Comparison of ENCODE assay signal across 1 cellular context in genomic region chr2:213243189-213244044, GRCh38.
TF ChIP-seq lines count a peak whose summit lies in the region.

No MANE protein-coding gene starts in this region.

TF ChIP-seq in GM12878, 131 proteins besides CTCF, POLR2A, EP300 and RAD21 (continued from another document and continues in another):
- TF ChIP-seq HSF1 (IDR thresholded peaks at IDR 0.05; ENCODE audit: low read depth, low read length): no peak
- no peak for TF ChIP-seq BCLAF1 (IDR thresholded peaks at IDR 0.05)
- no peak for TF ChIP-seq HDGF (IDR thresholded peaks at IDR 0.05)
- TF ChIP-seq SMAD1 (IDR thresholded peaks at IDR 0.05; ENCODE audit: low read depth, partially characterized antibody): peak; percentile 74
- TF ChIP-seq ATF2 (IDR thresholded peaks at IDR 0.05; ENCODE audit: low read length): peak; percentile 74
- peak; percentile 9 for TF ChIP-seq RELA (IDR thresholded peaks at IDR 0.05; ENCODE audit: borderline replicate concordance, partially characterized antibody)
- TF ChIP-seq IKZF1 (conservative IDR thresholded peaks at IDR 0.05): peak; percentile 79
- TF ChIP-seq ZNF274 (IDR thresholded peaks at IDR 0.05; ENCODE audit: insufficient read depth, insufficient read length): no peak
- no peak for TF ChIP-seq YBX1 (IDR thresholded peaks at IDR 0.05)
- no peak for TF ChIP-seq SPI1 (IDR thresholded peaks at IDR 0.05; ENCODE audit: borderline replicate concordance, insufficient read depth, low read depth, low read length)
- peak; percentile 40; the same call in 1 of the 2 replicates for TF ChIP-seq GABPA (IDR thresholded peaks at IDR 0.05; ENCODE audit: low read depth)
- TF ChIP-seq ZNF207 (IDR thresholded peaks at IDR 0.05; ENCODE audit: borderline replicate concordance): no peak
- TF ChIP-seq CBX5 (IDR thresholded peaks at IDR 0.05; ENCODE audit: low read depth): 0 out of 2 replicates have a peak, but pooled peaks have one; percentile 16
- no peak for TF ChIP-seq CBX3 (IDR thresholded peaks at IDR 0.05; ENCODE audit: borderline replicate concordance, low read depth)
- TF ChIP-seq, protein P1, sequence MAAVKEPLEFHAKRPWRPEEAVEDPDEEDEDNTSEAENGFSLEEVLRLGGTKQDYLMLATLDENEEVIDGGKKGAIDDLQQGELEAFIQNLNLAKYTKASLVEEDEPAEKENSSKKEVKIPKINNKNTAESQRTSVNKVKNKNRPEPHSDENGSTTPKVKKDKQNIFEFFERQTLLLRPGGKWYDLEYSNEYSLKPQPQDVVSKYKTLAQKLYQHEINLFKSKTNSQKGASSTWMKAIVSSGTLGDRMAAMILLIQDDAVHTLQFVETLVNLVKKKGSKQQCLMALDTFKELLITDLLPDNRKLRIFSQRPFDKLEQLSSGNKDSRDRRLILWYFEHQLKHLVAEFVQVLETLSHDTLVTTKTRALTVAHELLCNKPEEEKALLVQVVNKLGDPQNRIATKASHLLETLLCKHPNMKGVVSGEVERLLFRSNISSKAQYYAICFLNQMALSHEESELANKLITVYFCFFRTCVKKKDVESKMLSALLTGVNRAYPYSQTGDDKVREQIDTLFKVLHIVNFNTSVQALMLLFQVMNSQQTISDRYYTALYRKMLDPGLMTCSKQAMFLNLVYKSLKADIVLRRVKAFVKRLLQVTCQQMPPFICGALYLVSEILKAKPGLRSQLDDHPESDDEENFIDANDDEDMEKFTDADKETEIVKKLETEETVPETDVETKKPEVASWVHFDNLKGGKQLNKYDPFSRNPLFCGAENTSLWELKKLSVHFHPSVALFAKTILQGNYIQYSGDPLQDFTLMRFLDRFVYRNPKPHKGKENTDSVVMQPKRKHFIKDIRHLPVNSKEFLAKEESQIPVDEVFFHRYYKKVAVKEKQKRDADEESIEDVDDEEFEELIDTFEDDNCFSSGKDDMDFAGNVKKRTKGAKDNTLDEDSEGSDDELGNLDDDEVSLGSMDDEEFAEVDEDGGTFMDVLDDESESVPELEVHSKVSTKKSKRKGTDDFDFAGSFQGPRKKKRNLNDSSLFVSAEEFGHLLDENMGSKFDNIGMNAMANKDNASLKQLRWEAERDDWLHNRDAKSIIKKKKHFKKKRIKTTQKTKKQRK (IDR thresholded peaks at IDR 0.05; ENCODE audit: low read depth, low read length): no peak
- peak; percentile 81 to 86 for TF ChIP-seq IKZF2 (IDR thresholded peaks at IDR 0.05)
- TF ChIP-seq EZH2 (IDR thresholded peaks at IDR 0.05; ENCODE audit: borderline replicate concordance, control insufficient read depth, low read depth, low read length): no peak
- TF ChIP-seq, protein P2, sequence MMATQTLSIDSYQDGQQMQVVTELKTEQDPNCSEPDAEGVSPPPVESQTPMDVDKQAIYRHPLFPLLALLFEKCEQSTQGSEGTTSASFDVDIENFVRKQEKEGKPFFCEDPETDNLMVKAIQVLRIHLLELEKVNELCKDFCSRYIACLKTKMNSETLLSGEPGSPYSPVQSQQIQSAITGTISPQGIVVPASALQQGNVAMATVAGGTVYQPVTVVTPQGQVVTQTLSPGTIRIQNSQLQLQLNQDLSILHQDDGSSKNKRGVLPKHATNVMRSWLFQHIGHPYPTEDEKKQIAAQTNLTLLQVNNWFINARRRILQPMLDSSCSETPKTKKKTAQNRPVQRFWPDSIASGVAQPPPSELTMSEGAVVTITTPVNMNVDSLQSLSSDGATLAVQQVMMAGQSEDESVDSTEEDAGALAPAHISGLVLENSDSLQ (IDR thresholded peaks at IDR 0.05): no peak
- 0 out of 2 replicates have a peak, but pooled peaks have one; percentile 56 for TF ChIP-seq ATF7 (IDR thresholded peaks at IDR 0.05; ENCODE audit: low read depth)
- TF ChIP-seq FOXM1 (IDR thresholded peaks at IDR 0.05; ENCODE audit: low read depth, low read length): peak; percentile 66; the same call in 1 of the 2 replicates
- TF ChIP-seq, protein P3, sequence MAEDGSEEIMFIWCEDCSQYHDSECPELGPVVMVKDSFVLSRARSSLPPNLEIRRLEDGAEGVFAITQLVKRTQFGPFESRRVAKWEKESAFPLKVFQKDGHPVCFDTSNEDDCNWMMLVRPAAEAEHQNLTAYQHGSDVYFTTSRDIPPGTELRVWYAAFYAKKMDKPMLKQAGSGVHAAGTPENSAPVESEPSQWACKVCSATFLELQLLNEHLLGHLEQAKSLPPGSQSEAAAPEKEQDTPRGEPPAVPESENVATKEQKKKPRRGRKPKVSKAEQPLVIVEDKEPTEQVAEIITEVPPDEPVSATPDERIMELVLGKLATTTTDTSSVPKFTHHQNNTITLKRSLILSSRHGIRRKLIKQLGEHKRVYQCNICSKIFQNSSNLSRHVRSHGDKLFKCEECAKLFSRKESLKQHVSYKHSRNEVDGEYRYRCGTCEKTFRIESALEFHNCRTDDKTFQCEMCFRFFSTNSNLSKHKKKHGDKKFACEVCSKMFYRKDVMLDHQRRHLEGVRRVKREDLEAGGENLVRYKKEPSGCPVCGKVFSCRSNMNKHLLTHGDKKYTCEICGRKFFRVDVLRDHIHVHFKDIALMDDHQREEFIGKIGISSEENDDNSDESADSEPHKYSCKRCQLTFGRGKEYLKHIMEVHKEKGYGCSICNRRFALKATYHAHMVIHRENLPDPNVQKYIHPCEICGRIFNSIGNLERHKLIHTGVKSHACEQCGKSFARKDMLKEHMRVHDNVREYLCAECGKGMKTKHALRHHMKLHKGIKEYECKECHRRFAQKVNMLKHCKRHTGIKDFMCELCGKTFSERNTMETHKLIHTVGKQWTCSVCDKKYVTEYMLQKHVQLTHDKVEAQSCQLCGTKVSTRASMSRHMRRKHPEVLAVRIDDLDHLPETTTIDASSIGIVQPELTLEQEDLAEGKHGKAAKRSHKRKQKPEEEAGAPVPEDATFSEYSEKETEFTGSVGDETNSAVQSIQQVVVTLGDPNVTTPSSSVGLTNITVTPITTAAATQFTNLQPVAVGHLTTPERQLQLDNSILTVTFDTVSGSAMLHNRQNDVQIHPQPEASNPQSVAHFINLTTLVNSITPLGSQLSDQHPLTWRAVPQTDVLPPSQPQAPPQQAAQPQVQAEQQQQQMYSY (CRISPR knock-in tag; IDR thresholded peaks at IDR 0.05): no peak
- TF ChIP-seq RFX5 (IDR thresholded peaks at IDR 0.05; ENCODE audit: low read depth, low read length): no peak
- no peak for TF ChIP-seq ASH2L (IDR thresholded peaks at IDR 0.05; ENCODE audit: borderline replicate concordance, low read depth)
- no peak for TF ChIP-seq USF1 (IDR thresholded peaks at IDR 0.05; ENCODE audit: borderline replicate concordance, extremely low read length, insufficient read depth, low read depth, low read length)
- peak; percentile 90 for TF ChIP-seq EED (IDR thresholded peaks at IDR 0.05; ENCODE audit: low read depth)
- TF ChIP-seq ZNF687 (IDR thresholded peaks at IDR 0.05): 0 out of 2 replicates have a peak, but pooled peaks have one; percentile 32
- 0 out of 2 replicates have a peak, but pooled peaks have one; percentile 26 for TF ChIP-seq TCF7 (IDR thresholded peaks at IDR 0.05; ENCODE audit: borderline replicate concordance)
- TF ChIP-seq WRNIP1 (IDR thresholded peaks at IDR 0.05; ENCODE audit: borderline replicate concordance, low read depth, low read length): no peak
- no peak for TF ChIP-seq NR2F1 (conservative IDR thresholded peaks at IDR 0.05)
- peak; percentile 85 for TF ChIP-seq RELB (IDR thresholded peaks at IDR 0.05; ENCODE audit: low read depth)
- TF ChIP-seq IRF4 (IDR thresholded peaks at IDR 0.05; ENCODE audit: low read depth, low read length): 0 out of 2 replicates have a peak, but pooled peaks have one; percentile 27
- TF ChIP-seq KLF5 (IDR thresholded peaks at IDR 0.05; ENCODE audit: partially characterized antibody): no peak
- TF ChIP-seq POLR2AphosphoS5 (IDR thresholded peaks at IDR 0.05; ENCODE audit: low read length): 0 out of 2 replicates have a peak, but pooled peaks have one; percentile 44
- TF ChIP-seq NFIC (IDR thresholded peaks at IDR 0.05; ENCODE audit: low read depth, low read length): peak; percentile 86
- TF ChIP-seq TAF1 (IDR thresholded peaks at IDR 0.05; ENCODE audit: borderline replicate concordance, low read depth, low read length): 0 out of 2 replicates have a peak, but pooled peaks have one; percentile 13
